ENCODE assay signal across 12 cellular contexts in genomic region chr6:107642348-107643347, GRCh38.
DNase-seq lines count a peak whose midpoint lies in the region; ATAC-seq and TF ChIP-seq lines count a peak whose summit lies in the region.
"Had no signal": no experiment of that assay in that cellular context is flagged by ENCODE, and none has a peak within 500 bp of the region (broad histone marks: within the 10 kb centered on the region; RNA-seq: fewer than 3 reads in every experiment).

No MANE protein-coding gene starts in this region.

- no peaks in the 10 kb centered on the region for H3K9me3 Mint-ChIP-seq in brain
- H3K9me3 Mint-ChIP-seq: activated naive CD8-positive, alpha-beta T cell treated with anti-CD3 and anti-CD28 coated beads for 36 hours had no signal

- peaks cover 18% of the 10 kb centered on the region for H3K36me3 Mint-ChIP-seq in brain
- H3K36me3 Mint-ChIP-seq: activated naive CD8-positive, alpha-beta T cell treated with anti-CD3 and anti-CD28 coated beads for 36 hours had no signal

- TF ChIP-seq CTCF in GM10248 (IDR thresholded peaks at IDR 0.05; ENCODE audit: control extremely low read depth, extremely low read depth, low read depth, missing control alignments), result no peak
- TF ChIP-seq CTCF in brain (conservative IDR thresholded peaks at IDR 0.05), result no peak

- H3K36me3 ChIP-seq in Karpas-422 (ENCODE audit: insufficient read depth, low read length), result no peaks in the 10 kb centered on the region
- H3K36me3 ChIP-seq: esophagus squamous epithelium, Peyer's patch had no signal

- no peaks in the 10 kb centered on the region for H3K9me2 ChIP-seq in Karpas-422 (replicated peaks; ENCODE audit: insufficient read depth, low read length)

- peak overlapping the region; percentile 33 for H3K9ac ChIP-seq in Karpas-422 (ENCODE audit: low read length)

- H3K4me3 Mint-ChIP-seq in brain, result peak overlapping the region in 2 of 5 experiments; percentile 8 to 17
- H3K4me3 Mint-ChIP-seq: activated naive CD8-positive, alpha-beta T cell treated with anti-CD3 and anti-CD28 coated beads for 36 hours had no signal

- peak; percentile 73 for ATAC-seq in GM21515 (IDR thresholded peaks at IDR 0.05; ENCODE audit: unreplicated experiment)

- H3K4me1 Mint-ChIP-seq in brain, result peaks cover 61% of the 10 kb centered on the region

- no peaks in the 10 kb centered on the region for H4K20me1 ChIP-seq in Karpas-422 (ENCODE audit: insufficient read depth, low read depth, low read length)

- peak overlapping the region; percentile 81 for H3K27ac ChIP-seq in Karpas-422 (ENCODE audit: low read length)
- H3K27ac ChIP-seq: esophagus squamous epithelium had no signal

- peaks cover 3% of the 10 kb centered on the region for H3K27me3 Mint-ChIP-seq in brain
- H3K27me3 Mint-ChIP-seq: activated naive CD8-positive, alpha-beta T cell treated with anti-CD3 and anti-CD28 coated beads for 36 hours had no signal

- CTCF ChIA-PET in GM10248 (lab: Yijun Ruan, JAX), result interaction anchor here (0.9 to 2.7 kb wide), 11 partner anchors 9 to 1798 kb away, joined by 3 to 9 read pairs (median 4); partner anchors contain the start of genes PPIL6 and SMPD2

- H3K4me3 ChIP-seq in Karpas-422 (ENCODE audit: low read length), result peak overlapping the region; percentile 35
- H3K4me3 ChIP-seq: esophagus squamous epithelium, Peyer's patch had no signal

- peaks cover 20% of the 10 kb centered on the region for H3K79me2 ChIP-seq in Karpas-422 (ENCODE audit: low read length)

- no peaks in the 10 kb centered on the region for H3K27me3 ChIP-seq in Karpas-422 (ENCODE audit: low read length)
- H3K27me3 ChIP-seq: esophagus squamous epithelium, Peyer's patch had no signal

- peak overlapping the region in 3 of 5 experiments; percentile 57 to 63 (median 63) for H3K27ac Mint-ChIP-seq in brain
- H3K27ac Mint-ChIP-seq: activated naive CD8-positive, alpha-beta T cell treated with anti-CD3 and anti-CD28 coated beads for 36 hours had no signal

- H3K4me2 ChIP-seq in Karpas-422 (ENCODE audit: low read depth, low read length, poor library complexity, severe bottlenecking), result peak overlapping the region; percentile 48

- H2AFZ ChIP-seq in Karpas-422 (ENCODE audit: low read length), result peak overlapping the region; percentile 7; the same call in 1 of the 2 replicates

- H3K9me3 ChIP-seq in Karpas-422 (ENCODE audit: low read length), result no peaks in the 10 kb centered on the region
- H3K9me3 ChIP-seq: esophagus squamous epithelium, Peyer's patch had no signal

- peak; percentile 43 for DNase-seq in GM10248 (ENCODE audit: extremely low spot score)
- peak; percentile 66 for DNase-seq in Karpas-422
- DNase-seq in NCI-H1092 (lab: John Stamatoyannopoulos, UW), result no peak
- DNase-seq in H4 (ENCODE audit: low spot score), result no peak
- no peak for DNase-seq in activated CD4-positive, alpha-beta T cell treated with anti-CD3 and anti-CD28 coated beads, Interleukin-2, amount 50 U/mL, for 1 hour
- no peak for DNase-seq in HUDEP-2 (lab: John Stamatoyannopoulos, UW; ENCODE audit: unreplicated experiment in 76 of 76)
- DNase-seq: activated naive CD8-positive, alpha-beta T cell treated with anti-CD3 and anti-CD28 coated beads for 36 hours; esophagus squamous epithelium; NCI-H2081 treated with DMSO at 0.1 percent for 48 hours; Peyer's patch had no signal

- peaks cover 37% of the 10 kb centered on the region for H3K4me1 ChIP-seq in Karpas-422 (ENCODE audit: low read length)

- POLR2A ChIA-PET in GM10248 (lab: Yijun Ruan, JAX), result no interaction called here

Comparison
In these comparisons a context has a peak if more than half of its experiments do, and no peak if none do; other contexts are left out.
1. DNase-seq: peak in GM10248 (single experiment) and Karpas-422 (single experiment); none in NCI-H1092 (single experiment), H4 (single experiment), activated CD4-positive, alpha-beta T cell treated with anti-CD3 and anti-CD28 coated beads, Interleukin-2, amount 50 U/mL, for 1 hour (single experiment) and HUDEP-2 (0 of 76).